In genomic region chr4:158801677-158802076, GRCh38 we compare ENCODE assay signal across 20 cellular contexts. TPM values are rescaled to one million over a fixed set of nuclear protein-coding genes. Genes with fewer than 3 reads are reported as not detected.
DNase-seq lines count a peak whose midpoint lies in the region; ATAC-seq and TF ChIP-seq lines count a peak whose summit lies in the region.
"Had no signal": no experiment of that assay in that cellular context is flagged by ENCODE, and none has a peak within 500 bp of the region (broad histone marks: within the 10 kb centered on the region; RNA-seq: fewer than 3 reads in every experiment).

No MANE protein-coding gene starts in this region.

- H3K36me3 ChIP-seq in cardiac muscle cell: no peaks in the 10 kb centered on the region
- no peaks in the 10 kb centered on the region for H3K36me3 ChIP-seq in HEK293 (ENCODE audit: control insufficient read depth in 2 of 2, insufficient read depth in 1 of 2, low read length in 2 of 2)
- no peaks in the 10 kb centered on the region for H3K36me3 ChIP-seq in skeletal muscle tissue (ENCODE audit: control insufficient read depth in 3 of 3, insufficient read depth in 3 of 3, low read length in 3 of 3)
- H3K36me3 ChIP-seq: BLaER1 had no signal

- H3K4me1 ChIP-seq in cardiac muscle cell (ENCODE audit: low read depth) (peaks cover 52% of the 10 kb centered on the region), HEK293 (ENCODE audit: control insufficient read depth, insufficient read depth, low read length) (peaks cover 6% of the 10 kb centered on the region), skeletal muscle tissue (ENCODE audit: control insufficient read depth in 3 of 3, insufficient read depth in 3 of 3, low read length in 3 of 3) (peaks cover 21 to 34% (median 22%) of the 10 kb centered on the region in 3 donors)
- H3K4me1 ChIP-seq: BLaER1 had no signal

- CTCF ChIA-PET in HEK293 (lab: Yijun Ruan, JAX): no interaction called here
- CTCF ChIA-PET in activated CD4-positive, alpha-beta memory T cell treated with anti-CD3 and anti-CD28 coated beads for 36 hours (lab: Charles Lee): no interaction called here

- H3K4me3 ChIP-seq in cardiac muscle cell: no peak overlapping the region
- H3K4me3 ChIP-seq in HEK293 (ENCODE audit: low read depth, low read length): no peak overlapping the region
- no peak overlapping the region for H3K4me3 ChIP-seq in skeletal muscle tissue (ENCODE audit: low read length in 3 of 3)
- H3K4me3 ChIP-seq: BLaER1 had no signal

- peak overlapping the region; percentile 28 for H3K27ac Mint-ChIP-seq in glutamatergic neuron (ENCODE audit: unreplicated experiment)
- H3K27ac Mint-ChIP-seq in activated CD4-positive, alpha-beta memory T cell treated with anti-CD3 and anti-CD28 coated beads for 36 hours: no peak overlapping the region
- H3K27ac Mint-ChIP-seq: IgD-negative memory B cell had no signal

- no peak for DNase-seq in cardiac muscle cell (ENCODE audit: low read depth in 1 of 2, low spot score in 1 of 2)
- DNase-seq in cardiac septum (ENCODE audit: low spot score): no peak
- DNase-seq in glutamatergic neuron: no peak
- no peak for DNase-seq in activated CD4-positive, alpha-beta memory T cell treated with anti-CD3 and anti-CD28 coated beads for 36 hours
- DNase-seq: CD4-positive, CD25-positive, alpha-beta regulatory T cell; HCEC 1CT; NCI-H1048; NCI-H1417; NCI-H1694; NCI-H2029 treated with DMSO at 0.1 percent for 48 hours; NCI-H2227 treated with DMSO at 0.1 percent for 48 hours; NCI-H526 treated with DMSO at 0.1 percent for 48 hours; SHP77 treated with DMSO at 0.1 percent for 48 hours had no signal

- H3K27me3 Mint-ChIP-seq in glutamatergic neuron (ENCODE audit: unreplicated experiment): peaks cover 4% of the 10 kb centered on the region
- no peaks in the 10 kb centered on the region for H3K27me3 Mint-ChIP-seq in activated CD4-positive, alpha-beta memory T cell treated with anti-CD3 and anti-CD28 coated beads for 36 hours
- H3K27me3 Mint-ChIP-seq: CD4-positive, CD25-positive, alpha-beta regulatory T cell had no signal

- no peak overlapping the region for H3K4me3 Mint-ChIP-seq in glutamatergic neuron (ENCODE audit: unreplicated experiment)
- no peak overlapping the region for H3K4me3 Mint-ChIP-seq in activated CD4-positive, alpha-beta memory T cell treated with anti-CD3 and anti-CD28 coated beads for 36 hours
- H3K4me3 Mint-ChIP-seq: CD4-positive, CD25-positive, alpha-beta regulatory T cell had no signal

- peaks cover 36% of the 10 kb centered on the region for H3K4me1 Mint-ChIP-seq in glutamatergic neuron (ENCODE audit: low read depth, unreplicated experiment)
- H3K4me1 Mint-ChIP-seq in activated CD4-positive, alpha-beta memory T cell treated with anti-CD3 and anti-CD28 coated beads for 36 hours (ENCODE audit: low read depth): peaks cover 10% of the 10 kb centered on the region
- H3K4me1 Mint-ChIP-seq: IgD-negative memory B cell had no signal

- no peak for ATAC-seq in HG03521 (IDR thresholded peaks at IDR 0.05; ENCODE audit: unreplicated experiment)
- ATAC-seq: Panc1 had no signal

- intact Hi-C loops in cardiac septum (cut with DNase I): no loop called here
- intact Hi-C loops in activated CD4-positive, alpha-beta memory T cell treated with anti-CD3 and anti-CD28 coated beads for 36 hours (cut with micrococcal nuclease): no loop called here

- H3K9ac ChIP-seq in skeletal muscle tissue (ENCODE audit: low read depth in 1 of 3, low read length in 3 of 3): no peak overlapping the region
- H3K9ac ChIP-seq: BLaER1 had no signal

- H3K9me3 ChIP-seq in cardiac muscle cell (ENCODE audit: low read depth): no peaks in the 10 kb centered on the region
- H3K9me3 ChIP-seq in HEK293 (ENCODE audit: control insufficient read depth, insufficient read depth, low read depth, low read length): no peaks in the 10 kb centered on the region
- H3K9me3 ChIP-seq in skeletal muscle tissue (ENCODE audit: control insufficient read depth in 3 of 3, low read length in 3 of 3): no peaks in the 10 kb centered on the region
- H3K9me3 ChIP-seq: BLaER1 had no signal

- peaks cover 7% of the 10 kb centered on the region for H3K9me3 Mint-ChIP-seq in glutamatergic neuron (ENCODE audit: unreplicated experiment)
- no peaks in the 10 kb centered on the region for H3K9me3 Mint-ChIP-seq in activated CD4-positive, alpha-beta memory T cell treated with anti-CD3 and anti-CD28 coated beads for 36 hours
- H3K9me3 Mint-ChIP-seq: CD4-positive, CD25-positive, alpha-beta regulatory T cell had no signal

- POLR2A ChIA-PET in HEK293 (lab: Yijun Ruan, JAX): no interaction called here
- POLR2A ChIA-PET in activated CD4-positive, alpha-beta memory T cell treated with anti-CD3 and anti-CD28 coated beads for 36 hours (lab: Charles Lee): no interaction called here

- H3K27ac ChIP-seq in cardiac muscle cell (peak overlapping the region; percentile 79), HEK293 (ENCODE audit: extremely low read depth, low read depth, low read length) (no peak overlapping the region), skeletal muscle tissue (ENCODE audit: low read depth, low read length) (peak overlapping the region; percentile 41)
- H3K27ac ChIP-seq: BLaER1, RWPE1 had no signal

- TF ChIP-seq CTCF in cardiac muscle cell (IDR thresholded peaks at IDR 0.05; ENCODE audit: low read depth, low read length) (no peak), HEK293 (tag by site-specific recombination; IDR thresholded peaks at IDR 0.05) (no peak), glutamatergic neuron (IDR thresholded peaks at IDR 0.05; ENCODE audit: partially characterized antibody, unreplicated experiment) (no peak)

- H3K27me3 ChIP-seq in cardiac muscle cell (no peaks in the 10 kb centered on the region), skeletal muscle tissue (ENCODE audit: control insufficient read depth in 3 of 3, insufficient read depth in 3 of 3, low read length in 3 of 3) (no peaks in the 10 kb centered on the region)
- H3K27me3 ChIP-seq: BLaER1 had no signal

- no peaks in the 10 kb centered on the region for H3K36me3 Mint-ChIP-seq in glutamatergic neuron (ENCODE audit: unreplicated experiment)
- no peaks in the 10 kb centered on the region for H3K36me3 Mint-ChIP-seq in activated CD4-positive, alpha-beta memory T cell treated with anti-CD3 and anti-CD28 coated beads for 36 hours
- H3K36me3 Mint-ChIP-seq: CD4-positive, CD25-positive, alpha-beta regulatory T cell had no signal

TF ChIP-seq in HEK293, 187 proteins besides CTCF, POLR2A, EP300 and RAD21:
- TF ChIP-seq MEIS1 (CRISPR knock-in tag; IDR thresholded peaks at IDR 0.05; ENCODE audit: borderline replicate concordance): no peak
- peak; percentile 74 for TF ChIP-seq REST (tag by site-specific recombination; IDR thresholded peaks at IDR 0.05)

RNA-seq across cellular contexts. Expression of gene FNIP2, which starts 32.9 kb away (rescaled TPM):
- 45.1 and 74.4 TPM in 2 replicates for total RNA-seq in cardiac muscle cell
- polyA plus RNA-seq in cardiac muscle cell: 29.9 and 60.1 TPM in 2 replicates
- total RNA-seq in cardiac septum: 38.5 TPM
- 53.2 TPM for total RNA-seq in glutamatergic neuron (ENCODE audit: unreplicated experiment)
- 21.4 TPM for total RNA-seq in skeletal muscle tissue
- total RNA-seq in activated CD4-positive, alpha-beta memory T cell treated with anti-CD3 and anti-CD28 coated beads for 36 hours: 10 to 100 TPM; 17.7 to 19.4 TPM
